Comparison of ENCODE assay signal across 1 cellular context in genomic region chr18:78636260-78636659, GRCh38.
TF ChIP-seq lines count a peak whose summit lies in the region.

No MANE protein-coding gene starts in this region.

TF ChIP-seq in H1, 55 proteins besides CTCF, POLR2A, EP300 and RAD21 (continued from another document):
- TF ChIP-seq CHD7 (IDR thresholded peaks at IDR 0.05; ENCODE audit: insufficient replicate concordance, low read length) (no peak), SP2 (IDR thresholded peaks at IDR 0.05; ENCODE audit: low read length) (no peak), SP4 (IDR thresholded peaks at IDR 0.05; ENCODE audit: low read length) (no peak), SIX5 (IDR thresholded peaks at IDR 0.05; ENCODE audit: low read depth, low read length) (no peak)
